In the genomic region with DNA sequence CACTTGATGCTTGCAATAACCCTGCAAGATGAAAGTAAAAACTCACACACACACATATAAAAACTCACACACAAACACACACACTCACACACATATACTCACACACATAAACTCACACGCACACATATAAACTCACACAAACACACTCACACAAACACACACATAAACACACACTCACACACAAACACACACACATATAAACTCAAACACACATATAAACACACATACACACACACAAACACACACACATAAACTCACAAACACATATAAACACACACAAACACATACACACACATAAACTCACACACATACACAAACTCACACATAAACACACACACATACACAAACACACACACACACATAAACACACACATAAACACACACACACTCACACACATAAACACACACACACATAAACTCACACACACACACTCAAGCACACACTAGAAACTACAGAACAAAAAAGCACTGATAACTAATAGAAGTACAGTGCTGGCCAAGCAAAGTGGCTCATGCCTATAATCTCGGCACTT, we compare ENCODE assay signal across 30 cellular contexts.
"Had no signal": no experiment of that assay in that cellular context is flagged by ENCODE, and none has a peak within 500 bp of the region (broad histone marks: within the 10 kb centered on the region; RNA-seq: fewer than 3 reads in every experiment).

No MANE protein-coding gene starts in this region.

- H3K27me3 ChIP-seq: body of pancreas, esophagus squamous epithelium had no signal

- H3K4me3 ChIP-seq: adrenal gland, body of pancreas, esophagus squamous epithelium, gastroesophageal sphincter, heart right ventricle had no signal

- H3K36me3 ChIP-seq: adrenal gland, esophagus squamous epithelium, gastroesophageal sphincter, heart right ventricle had no signal

- H3K9me3 ChIP-seq: adrenal gland, body of pancreas, esophagus squamous epithelium, gastroesophageal sphincter, heart right ventricle had no signal

- ATAC-seq: activated CD4-positive, alpha-beta T cell treated with anti-CD3 and anti-CD28 coated beads for 36 hours; activated CD8-positive, alpha-beta memory T cell treated with anti-CD3 and anti-CD28 coated beads, Interleukin-2, amount 10 ng/mL, durations not matched to agents 7 days and 5 days; activated CD8-positive, alpha-beta T cell treated with anti-CD3 and anti-CD28 coated beads, Interleukin-2, amount 10 ng/mL, durations not matched to agents 7 days and 5 days; activated naive CD8-positive, alpha-beta T cell treated with anti-CD3 and anti-CD28 coated beads, Interleukin-2, amount 50 U/mL, for 24 hours; body of pancreas; effector memory CD8-positive, alpha-beta T cell; gastroesophageal sphincter; heart right ventricle had no signal

- H3K27ac ChIP-seq: adrenal gland, body of pancreas, esophagus squamous epithelium, gastroesophageal sphincter, heart right ventricle had no signal

- DNase-seq: activated CD4-positive, alpha-beta memory T cell treated with anti-CD3 and anti-CD28 coated beads for 36 hours; activated CD4-positive, alpha-beta T cell treated with anti-CD3 and anti-CD28 coated beads for 36 hours; activated CD4-positive, alpha-beta T cell treated with anti-CD3 and anti-CD28 coated beads, Interleukin-2, amount 10 ng/mL, durations not matched to agents 24 days and 14 days; activated CD4-positive, CD25-positive, alpha-beta regulatory T cell; activated CD4-positive, CD25-positive, alpha-beta regulatory T cell treated with anti-CD3 and anti-CD28 coated beads, Interleukin-2, amount 50 U/mL, for 72 hours; activated CD8-positive, alpha-beta memory T cell treated with anti-CD3 and anti-CD28 coated beads, Interleukin-2, amount 10 ng/mL, durations not matched to agents 7 days and 5 days; activated CD8-positive, alpha-beta memory T cell treated with anti-CD3 and anti-CD28 coated beads, Interleukin-2, amount 50 U/mL, for 4 hours; activated CD8-positive, alpha-beta T cell treated with anti-CD3 and anti-CD28 coated beads, Interleukin-2, amount 10 ng/mL, durations not matched to agents 7 days and 5 days; activated effector memory CD4-positive, alpha-beta T cell treated with anti-CD3 and anti-CD28 coated beads, Interleukin-2, amount 50 U/mL, for 16 hours; activated naive CD4-positive, alpha-beta T cell treated with anti-CD3 and anti-CD28 coated beads for 36 hours; activated naive CD8-positive, alpha-beta T cell treated with anti-CD3 and anti-CD28 coated beads for 36 hours; activated naive CD8-positive, alpha-beta T cell treated with anti-CD3 and anti-CD28 coated beads, Interleukin-2, amount 50 U/mL, for 24 hours; activated T-cell treated with anti-CD3 and anti-CD28 coated beads, Interleukin-2, amount 50 U/mL, for 1 hour; activated T-cell treated with anti-CD3 and anti-CD28 coated beads, Interleukin-2, amount 50 U/mL, for 48 hours; adrenal gland; amygdala; aorta; body of pancreas; caudate nucleus; cortex of kidney; dermis blood vessel endothelial cell; effector CD4-positive, alpha-beta T cell; effector memory CD8-positive, alpha-beta T cell; erythroblast; esophagus squamous epithelium; foreskin melanocyte; heart right ventricle; T-helper 2 cell had no signal

- FAIRE-seq: colon had no signal

- H3K4me1 ChIP-seq: adrenal gland, body of pancreas, esophagus squamous epithelium, gastroesophageal sphincter, heart right ventricle had no signal
